ENCODE assay signal across 1 cellular context in the genomic region with DNA sequence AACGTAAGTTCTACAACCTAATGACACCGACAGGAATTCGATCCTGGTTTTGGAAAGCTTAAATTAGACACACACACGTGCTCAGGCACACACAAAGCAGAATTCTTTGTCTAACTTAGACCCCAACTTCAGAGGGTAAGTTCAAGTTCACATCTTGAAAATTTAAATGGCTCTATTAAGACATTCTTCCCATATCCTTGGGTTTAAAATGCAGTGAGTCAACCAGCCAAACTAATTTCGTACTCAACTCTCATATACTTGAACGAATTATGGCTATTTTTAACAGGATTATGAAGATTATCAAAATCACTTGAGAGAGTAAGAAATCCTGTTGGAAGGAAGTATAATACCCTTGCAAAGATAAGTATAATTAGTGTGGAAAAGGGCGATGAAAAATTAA.
TF ChIP-seq lines count a peak whose summit lies in the region.

No MANE protein-coding gene starts in this region.

TF ChIP-seq in HepG2, 621 proteins besides CTCF, POLR2A, EP300 and RAD21:
- TF ChIP-seq, protein P1, sequence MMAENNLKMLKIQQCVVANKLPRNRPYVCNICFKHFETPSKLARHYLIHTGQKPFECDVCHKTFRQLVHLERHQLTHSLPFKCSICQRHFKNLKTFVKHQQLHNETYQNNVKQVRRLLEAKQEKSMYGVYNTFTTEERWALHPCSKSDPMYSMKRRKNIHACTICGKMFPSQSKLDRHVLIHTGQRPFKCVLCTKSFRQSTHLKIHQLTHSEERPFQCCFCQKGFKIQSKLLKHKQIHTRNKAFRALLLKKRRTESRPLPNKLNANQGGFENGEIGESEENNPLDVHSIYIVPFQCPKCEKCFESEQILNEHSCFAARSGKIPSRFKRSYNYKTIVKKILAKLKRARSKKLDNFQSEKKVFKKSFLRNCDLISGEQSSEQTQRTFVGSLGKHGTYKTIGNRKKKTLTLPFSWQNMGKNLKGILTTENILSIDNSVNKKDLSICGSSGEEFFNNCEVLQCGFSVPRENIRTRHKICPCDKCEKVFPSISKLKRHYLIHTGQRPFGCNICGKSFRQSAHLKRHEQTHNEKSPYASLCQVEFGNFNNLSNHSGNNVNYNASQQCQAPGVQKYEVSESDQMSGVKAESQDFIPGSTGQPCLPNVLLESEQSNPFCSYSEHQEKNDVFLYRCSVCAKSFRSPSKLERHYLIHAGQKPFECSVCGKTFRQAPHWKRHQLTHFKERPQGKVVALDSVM (CRISPR knock-in tag; IDR thresholded peaks at IDR 0.05): no peak
- TF ChIP-seq MEIS1 (CRISPR knock-in tag; IDR thresholded peaks at IDR 0.05; ENCODE audit: borderline replicate concordance) (no peak), ZNF550 (CRISPR knock-in tag; IDR thresholded peaks at IDR 0.05; ENCODE audit: borderline replicate concordance) (no peak), KDM6A (CRISPR knock-in tag; IDR thresholded peaks at IDR 0.05; ENCODE audit: low read depth) (no peak), XRCC5 (optimal IDR thresholded peaks at IDR 0.05; ENCODE audit: low read length) (no peak), IKZF1 (IDR thresholded peaks at IDR 0.05) (no peak), EHMT2 (IDR thresholded peaks at IDR 0.05; ENCODE audit: borderline replicate concordance, low read depth, low read length) (no peak), MYNN (CRISPR knock-in tag; IDR thresholded peaks at IDR 0.05; ENCODE audit: low read depth) (no peak), TSC22D2 (CRISPR knock-in tag; IDR thresholded peaks at IDR 0.05; ENCODE audit: borderline replicate concordance) (no peak), PPARG (CRISPR knock-in tag; conservative IDR thresholded peaks at IDR 0.05) (no peak)
- TF ChIP-seq, protein P2, sequence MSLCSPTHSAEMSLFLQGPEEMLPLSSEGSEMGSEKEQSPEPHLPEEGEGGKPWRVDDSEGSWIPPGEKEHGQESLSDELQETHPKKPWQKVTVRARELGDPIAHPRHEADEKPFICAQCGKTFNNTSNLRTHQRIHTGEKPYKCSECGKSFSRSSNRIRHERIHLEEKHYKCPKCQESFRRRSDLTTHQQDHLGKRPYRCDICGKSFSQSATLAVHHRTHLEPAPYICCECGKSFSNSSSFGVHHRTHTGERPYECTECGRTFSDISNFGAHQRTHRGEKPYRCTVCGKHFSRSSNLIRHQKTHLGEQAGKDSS (CRISPR knock-in tag; IDR thresholded peaks at IDR 0.05; ENCODE audit: borderline replicate concordance, low read depth): no peak
- TF ChIP-seq, protein P3, sequence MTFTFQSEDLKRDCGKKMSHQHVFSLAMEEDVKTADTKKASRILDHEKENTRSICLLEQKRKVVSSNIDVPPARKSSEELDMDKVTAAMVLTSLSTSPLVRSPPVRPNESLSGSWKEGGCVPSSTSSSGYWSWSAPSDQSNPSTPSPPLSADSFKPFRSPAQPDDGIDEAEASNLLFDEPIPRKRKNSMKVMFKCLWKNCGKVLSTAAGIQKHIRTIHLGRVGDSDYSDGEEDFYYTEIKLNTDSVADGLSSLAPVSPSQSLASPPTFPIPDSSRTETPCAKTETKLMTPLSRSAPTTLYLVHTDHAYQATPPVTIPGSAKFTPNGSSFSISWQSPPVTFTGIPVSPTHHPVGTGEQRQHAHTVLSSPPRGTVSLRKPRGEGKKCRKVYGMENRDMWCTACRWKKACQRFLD (CRISPR knock-in tag; IDR thresholded peaks at IDR 0.05; ENCODE audit: borderline replicate concordance): no peak
